ENCODE assay signal across 11 cellular contexts in the genomic region with DNA sequence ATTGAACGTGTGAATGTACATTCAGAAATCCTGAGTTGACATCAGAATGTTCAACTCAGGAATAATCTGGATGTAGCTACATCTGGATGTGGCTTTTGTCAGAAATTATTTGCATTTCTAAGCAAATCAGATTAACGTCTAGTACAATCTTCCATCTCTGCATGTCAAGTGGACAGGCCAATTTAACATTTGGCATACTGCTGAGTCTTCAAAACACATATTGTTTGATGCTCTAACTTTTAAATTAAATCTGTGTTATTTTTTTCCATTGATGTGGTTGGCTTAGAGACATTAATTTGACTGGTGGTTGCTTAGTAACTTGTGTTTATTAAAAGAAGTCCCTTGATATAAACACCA. TPM values are rescaled to one million over a fixed set of nuclear protein-coding genes. Genes with fewer than 3 reads are reported as not detected.
DNase-seq lines count a peak whose midpoint lies in the region; ATAC-seq, FAIRE-seq and TF ChIP-seq lines count a peak whose summit lies in the region.
"Had no signal": no experiment of that assay in that cellular context is flagged by ENCODE, and none has a peak within 500 bp of the region (broad histone marks: within the 10 kb centered on the region; RNA-seq: fewer than 3 reads in every experiment).

No MANE protein-coding gene starts in this region.

- no peak for TF ChIP-seq EP300 in stomach (IDR thresholded peaks at IDR 0.05)

- FAIRE-seq in endometrium (lab: Jason Lieb, UNC), result peak; percentile 37

- intact Hi-C loops in heart left ventricle (cut with DNase I) (loop anchor here in 7 of 10 donors (5.0 kb wide), 3 partner anchors 44 to 49 kb away; no protein-coding TSS in a partner anchor), cardiac septum (cut with DNase I) (no loop called here), stomach (cut with DNase I; ENCODE audit: low total_unique reads) (loop anchor here (10.0 kb wide), 1 partner anchor 49 kb away; no protein-coding TSS in a partner anchor)

- H3K27me3 ChIP-seq in heart left ventricle (no peaks in the 10 kb centered on the region), stomach (no peaks in the 10 kb centered on the region), WERI-Rb-1 (ENCODE audit: insufficient read depth, low read depth, severe bottlenecking) (no peaks in the 10 kb centered on the region)

- no peaks in the 10 kb centered on the region for H3K36me3 ChIP-seq in heart left ventricle
- no peaks in the 10 kb centered on the region for H3K36me3 ChIP-seq in stomach
- H3K36me3 ChIP-seq in WERI-Rb-1, result peaks cover 4% of the 10 kb centered on the region; the same call in 1 of the 2 replicates

- DNase-seq in heart left ventricle (no peak), cardiac septum (ENCODE audit: low spot score) (no peak), stomach (no peak), KBM-7 (no peak), islet precursor cell (no peak), WERI-Rb-1 (no peak)
- DNase-seq: C1 segment of cervical spinal cord, right cardiac atrium had no signal

- in situ Hi-C loops in KBM-7 (cut with MboI; ENCODE audit: low pct_unique_long_range_greater_than_20kb, low sequenced_read_pairs), result no loop called here

- H3K4me1 ChIP-seq in heart left ventricle (peaks cover 0 to 62% (median 11%) of the 10 kb centered on the region in 12 donors), stomach (peaks cover 13 to 64% (median 26%) of the 10 kb centered on the region in 4 donors)

- ATAC-seq in heart left ventricle, result no peak
- ATAC-seq: right cardiac atrium had no signal

- H3K9me3 ChIP-seq in heart left ventricle (no peaks in the 10 kb centered on the region), stomach (no peaks in the 10 kb centered on the region), WERI-Rb-1 (ENCODE audit: severe bottlenecking) (no peaks in the 10 kb centered on the region)

- TF ChIP-seq POLR2A in heart left ventricle (IDR thresholded peaks at IDR 0.05), result no peak
- TF ChIP-seq POLR2A in Raji (IDR thresholded peaks at IDR 0.05; ENCODE audit: insufficient read depth, low read depth, low read length), result peak; percentile 52; the same call in 1 of the 2 replicates
- no peak for TF ChIP-seq POLR2A in stomach (IDR thresholded peaks at IDR 0.05)

- H3K27ac ChIP-seq in heart left ventricle, result peak overlapping the region in 7 of 12 donors; percentile 3 to 98 (median 35)
- peak overlapping the region in 4 of 5 donors; percentile 20 to 98 (median 94) for H3K27ac ChIP-seq in stomach
- no peak overlapping the region for H3K27ac ChIP-seq in WERI-Rb-1

- H3K4me3 ChIP-seq in heart left ventricle, result peak overlapping the region in 1 of 12 donors; percentile 29
- H3K4me3 ChIP-seq in stomach, result no peak overlapping the region
- no peak overlapping the region for H3K4me3 ChIP-seq in WERI-Rb-1 (ENCODE audit: low read depth, low read length)

- TF ChIP-seq CTCF in heart left ventricle (IDR thresholded peaks at IDR 0.05) (no peak), stomach (IDR thresholded peaks at IDR 0.05) (no peak), WERI-Rb-1 (IDR thresholded peaks at IDR 0.05; ENCODE audit: low read depth, low read length) (no peak)

- 67 to 76% (median 72%) methylated on average over 2 of the region's 2 CpGs for WGBS in heart left ventricle, 4 donors
- 43 to 55% (median 52%) methylated on average over 2 of the region's 2 CpGs for WGBS in stomach, 5 donors

RNA-seq across cellular contexts. Expression of a gene that starts 3.4 kb away (rescaled TPM):
- total RNA-seq in heart left ventricle, result 1 to 10 TPM; 1.2 to 6.3 (median 3.9) TPM
- polyA plus RNA-seq in heart left ventricle, result 1 to 10 TPM; 1.0 to 1.2 TPM
- total RNA-seq in cardiac septum, result 2.9 TPM
- 10 to 100 TPM in 3 of 5 donors, 1 to 10 TPM in 2; 6.7 to 40.8 (median 10.7) TPM for total RNA-seq in stomach
- 1 to 10 TPM; 3.2 to 7.4 (median 5.2) TPM for polyA plus RNA-seq in stomach

RNA-seq across cellular contexts. Expression of a gene that starts 31.8 kb away (rescaled TPM):
- 1 to 10 TPM in 1 of 9 donors, under 1 TPM in 1, not detected in 7; 0.52 to 5.9 TPM for total RNA-seq in heart left ventricle
- under 1 TPM in 1 of 2 donors, not detected in 1; 0.12 TPM for polyA plus RNA-seq in heart left ventricle
- 0.13 TPM for total RNA-seq in cardiac septum
- total RNA-seq in stomach, result 10 to 100 TPM in 3 of 5 donors, 1 to 10 TPM in 2; 6.4 to 63.9 (median 13.8) TPM
- 10 to 100 TPM; 35.0 to 45.5 (median 37.9) TPM for polyA plus RNA-seq in stomach
- total RNA-seq: fibroblast of villous mesenchyme had no signal
- polyA plus RNA-seq: right cardiac atrium had no signal
